ENCODE assay signal across 16 cellular contexts in genomic region chr9:93959739-93960154, GRCh38. TPM values are rescaled to one million over a fixed set of nuclear protein-coding genes. Genes with fewer than 3 reads are reported as not detected.
DNase-seq lines count a peak whose midpoint lies in the region; ATAC-seq and TF ChIP-seq lines count a peak whose summit lies in the region.
"Had no signal": no experiment of that assay in that cellular context is flagged by ENCODE, and none has a peak within 500 bp of the region (broad histone marks: within the 10 kb centered on the region; RNA-seq: fewer than 3 reads in every experiment).

No MANE protein-coding gene starts in this region.

- peaks cover 22 to 42% of the 10 kb centered on the region in 2 donors for H3K4me1 ChIP-seq in thoracic aorta (ENCODE audit: control insufficient read depth in 1 of 2, low read depth in 2 of 2)
- H3K4me1 ChIP-seq: foreskin keratinocyte had no signal

- DNase-seq in activated naive CD4-positive, alpha-beta T cell treated with anti-CD3 and anti-CD28 coated beads for 36 hours: no peak
- no peak for DNase-seq in activated naive CD4-positive, alpha-beta T cell treated with anti-CD3 and anti-CD28 coated beads, Interleukin-2, amount 10 ng/mL, durations not matched to agents 7 days and 5 days
- DNase-seq in memory B cell (ENCODE audit: low spot score in 2 of 2): no peak
- DNase-seq in thoracic aorta (ENCODE audit: low spot score): no peak
- DNase-seq in central memory CD4-positive, alpha-beta T cell: no peak
- no peak for DNase-seq in amygdala (lab: John Stamatoyannopoulos, UW)
- no peak for DNase-seq in DMS79 treated with DMSO at 0.1 percent for 48 hours (lab: John Stamatoyannopoulos, UW)
- DNase-seq: activated naive CD4-positive, alpha-beta T cell treated with anti-CD3 and anti-CD28 coated beads, Interleukin-2, amount 50 U/mL, for 16 hours; caudate nucleus; DMS 273 treated with DMSO at 0.1 percent for 48 hours; foreskin keratinocyte; mesenchymal stem cell had no signal

- no peaks in the 10 kb centered on the region for H3K9me3 ChIP-seq in thoracic aorta
- H3K9me3 ChIP-seq: ovary had no signal

- peaks cover 63% of the 10 kb centered on the region for H3K27me3 Mint-ChIP-seq in activated naive CD4-positive, alpha-beta T cell treated with anti-CD3 and anti-CD28 coated beads for 36 hours (ENCODE audit: low read depth)
- peaks cover 83% of the 10 kb centered on the region for H3K27me3 Mint-ChIP-seq in activated naive CD4-positive, alpha-beta T cell treated with anti-CD3 and anti-CD28 coated beads, Interleukin-2, amount 10 ng/mL, durations not matched to agents 7 days and 5 days
- H3K27me3 Mint-ChIP-seq in activated T-helper 17 cell treated with anti-CD3 and anti-CD28 coated beads, Interleukin-2, amount 50 U/mL, for 72 hours: peaks cover 46% of the 10 kb centered on the region
- peaks cover 34% of the 10 kb centered on the region for H3K27me3 Mint-ChIP-seq in memory B cell

- peak overlapping the region in 1 of 2 donors; percentile 5 for H3K27ac ChIP-seq in thoracic aorta
- H3K27ac ChIP-seq: foreskin keratinocyte, ovary, skin epidermis had no signal

- intact Hi-C loops in activated naive CD4-positive, alpha-beta T cell treated with anti-CD3 and anti-CD28 coated beads for 36 hours (cut with micrococcal nuclease): loop anchor here (1.0 to 10.0 kb wide), 4 partner anchors 7 to 805 kb away; partner anchors contain the start of genes FAM120A and FAM120AOS

- CTCF ChIA-PET in activated naive CD4-positive, alpha-beta T cell treated with anti-CD3 and anti-CD28 coated beads for 36 hours (lab: Charles Lee): interaction anchor here (1.1 kb wide), 1 partner anchor 12 kb away, joined by 4 read pairs; no protein-coding TSS in a partner anchor
- CTCF ChIA-PET in activated naive CD4-positive, alpha-beta T cell treated with anti-CD3 and anti-CD28 coated beads, Interleukin-2, amount 10 ng/mL, durations not matched to agents 7 days and 5 days (lab: Charles Lee): interaction anchor here (5.5 kb wide), 1 partner anchor 279 kb away, joined by 35 read pairs; no protein-coding TSS in a partner anchor

- H3K4me3 Mint-ChIP-seq in activated naive CD4-positive, alpha-beta T cell treated with anti-CD3 and anti-CD28 coated beads for 36 hours: peak overlapping the region; percentile 11
- no peak overlapping the region for H3K4me3 Mint-ChIP-seq in activated naive CD4-positive, alpha-beta T cell treated with anti-CD3 and anti-CD28 coated beads, Interleukin-2, amount 10 ng/mL, durations not matched to agents 7 days and 5 days
- peak overlapping the region; percentile 64 for H3K4me3 Mint-ChIP-seq in activated T-helper 17 cell treated with anti-CD3 and anti-CD28 coated beads, Interleukin-2, amount 50 U/mL, for 72 hours
- peak overlapping the region; percentile 64 for H3K4me3 Mint-ChIP-seq in memory B cell

- ATAC-seq in activated T-helper 17 cell treated with anti-CD3 and anti-CD28 coated beads, Interleukin-2, amount 50 U/mL, for 72 hours (replicated peaks): no peak
- ATAC-seq in memory B cell (ENCODE audit: low read depth): no peak
- no peak for ATAC-seq in thoracic aorta (ENCODE audit: insufficient number of reproducible peaks, low FRiP score, low read depth)
- ATAC-seq: foreskin keratinocyte had no signal

- H3K36me3 ChIP-seq in thoracic aorta: no peaks in the 10 kb centered on the region
- H3K36me3 ChIP-seq: ovary had no signal

- H3K9me3 Mint-ChIP-seq in activated naive CD4-positive, alpha-beta T cell treated with anti-CD3 and anti-CD28 coated beads for 36 hours: no peaks in the 10 kb centered on the region
- H3K9me3 Mint-ChIP-seq in activated naive CD4-positive, alpha-beta T cell treated with anti-CD3 and anti-CD28 coated beads, Interleukin-2, amount 10 ng/mL, durations not matched to agents 7 days and 5 days: no peaks in the 10 kb centered on the region
- no peaks in the 10 kb centered on the region for H3K9me3 Mint-ChIP-seq in activated T-helper 17 cell treated with anti-CD3 and anti-CD28 coated beads, Interleukin-2, amount 50 U/mL, for 72 hours
- peaks cover 2% of the 10 kb centered on the region for H3K9me3 Mint-ChIP-seq in memory B cell

- no peaks in the 10 kb centered on the region for H3K36me3 Mint-ChIP-seq in activated naive CD4-positive, alpha-beta T cell treated with anti-CD3 and anti-CD28 coated beads for 36 hours (ENCODE audit: low read depth)
- H3K36me3 Mint-ChIP-seq in activated naive CD4-positive, alpha-beta T cell treated with anti-CD3 and anti-CD28 coated beads, Interleukin-2, amount 10 ng/mL, durations not matched to agents 7 days and 5 days: peaks cover 5% of the 10 kb centered on the region
- peaks cover 6% of the 10 kb centered on the region for H3K36me3 Mint-ChIP-seq in activated T-helper 17 cell treated with anti-CD3 and anti-CD28 coated beads, Interleukin-2, amount 50 U/mL, for 72 hours (ENCODE audit: low read depth)
- peaks cover 3% of the 10 kb centered on the region for H3K36me3 Mint-ChIP-seq in memory B cell

- H3K4me3 ChIP-seq in thoracic aorta: peak overlapping the region; percentile 60
- H3K4me3 ChIP-seq: ovary had no signal

- peaks cover 44% of the 10 kb centered on the region for H3K4me1 Mint-ChIP-seq in activated naive CD4-positive, alpha-beta T cell treated with anti-CD3 and anti-CD28 coated beads for 36 hours (ENCODE audit: low read depth)
- peaks cover 41% of the 10 kb centered on the region for H3K4me1 Mint-ChIP-seq in activated naive CD4-positive, alpha-beta T cell treated with anti-CD3 and anti-CD28 coated beads, Interleukin-2, amount 10 ng/mL, durations not matched to agents 7 days and 5 days
- peaks cover 15% of the 10 kb centered on the region for H3K4me1 Mint-ChIP-seq in activated T-helper 17 cell treated with anti-CD3 and anti-CD28 coated beads, Interleukin-2, amount 50 U/mL, for 72 hours
- H3K4me1 Mint-ChIP-seq in memory B cell: peaks cover 27% of the 10 kb centered on the region

- TF ChIP-seq CTCF in thoracic aorta (IDR thresholded peaks at IDR 0.05): no peak

- H3K27ac Mint-ChIP-seq in activated naive CD4-positive, alpha-beta T cell treated with anti-CD3 and anti-CD28 coated beads for 36 hours: no peak overlapping the region
- H3K27ac Mint-ChIP-seq in activated naive CD4-positive, alpha-beta T cell treated with anti-CD3 and anti-CD28 coated beads, Interleukin-2, amount 10 ng/mL, durations not matched to agents 7 days and 5 days: no peak overlapping the region
- no peak overlapping the region for H3K27ac Mint-ChIP-seq in activated T-helper 17 cell treated with anti-CD3 and anti-CD28 coated beads, Interleukin-2, amount 50 U/mL, for 72 hours
- no peak overlapping the region for H3K27ac Mint-ChIP-seq in memory B cell

- H3K27me3 ChIP-seq in thoracic aorta (replicated peaks; ENCODE audit: insufficient read depth): peaks cover 38% of the 10 kb centered on the region
- H3K27me3 ChIP-seq: ovary had no signal

RNA-seq across cellular contexts. Expression of gene BARX1, which starts 4.6 kb away (rescaled TPM):
- total RNA-seq in activated naive CD4-positive, alpha-beta T cell treated with anti-CD3 and anti-CD28 coated beads for 36 hours: under 1 TPM; 0.17 to 0.21 TPM
- 1 to 10 TPM in 1 of 2 donors, not detected in 1; 1.3 TPM for total RNA-seq in activated T-helper 17 cell treated with anti-CD3 and anti-CD28 coated beads, Interleukin-2, amount 50 U/mL, for 72 hours
- total RNA-seq in thoracic aorta: not detected
- total RNA-seq: foreskin keratinocyte, ovary, subcutaneous adipose tissue had no signal
